In genomic region chr7:10708447-10708846, GRCh38 we compare ENCODE assay signal across 9 cellular contexts.
DNase-seq lines count a peak whose midpoint lies in the region; ATAC-seq and TF ChIP-seq lines count a peak whose summit lies in the region.
"Had no signal": no experiment of that assay in that cellular context is flagged by ENCODE, and none has a peak within 500 bp of the region (broad histone marks: within the 10 kb centered on the region; RNA-seq: fewer than 3 reads in every experiment).

No MANE protein-coding gene starts in this region.

- DNase-seq in GM12865 (ENCODE audit: low read depth) (peak; percentile 62), NCI-H1417 treated with DMSO at 0.1 percent for 48 hours (lab: John Stamatoyannopoulos, UW) (peak; percentile 41), SK-MEL-5 (ENCODE audit: low read depth, low spot score) (peak; percentile 61), medulla oblongata (ENCODE audit: extremely low spot score) (peak; percentile 32), kidney tubule cell (ENCODE audit: low spot score) (no peak)
- DNase-seq: activated B cell treated with CpG ODN at 0.5 μM for 24 hours had no signal

- ATAC-seq in GM19455 (IDR thresholded peaks at IDR 0.05; ENCODE audit: unreplicated experiment): no peak
- ATAC-seq in GM21381 (IDR thresholded peaks at IDR 0.05; ENCODE audit: unreplicated experiment): no peak
- ATAC-seq in GM18519 (IDR thresholded peaks at IDR 0.05; ENCODE audit: low FRiP score, unreplicated experiment): no peak

- no peak overlapping the region for H3K4me3 ChIP-seq in GM12865 (ENCODE audit: low read depth, low read length)

- in situ Hi-C loops in SK-MEL-5 (cut with HindIII; ENCODE audit: low pct_unique_long_range_greater_than_20kb, low sequenced_read_pairs): no loop called here

- peak; percentile 20 for TF ChIP-seq CTCF in GM12865 (IDR thresholded peaks at IDR 0.05; ENCODE audit: insufficient read depth, low read depth, low read length, missing control alignments)
